2 cellular contexts compared by ENCODE assay signal in the genomic region with DNA sequence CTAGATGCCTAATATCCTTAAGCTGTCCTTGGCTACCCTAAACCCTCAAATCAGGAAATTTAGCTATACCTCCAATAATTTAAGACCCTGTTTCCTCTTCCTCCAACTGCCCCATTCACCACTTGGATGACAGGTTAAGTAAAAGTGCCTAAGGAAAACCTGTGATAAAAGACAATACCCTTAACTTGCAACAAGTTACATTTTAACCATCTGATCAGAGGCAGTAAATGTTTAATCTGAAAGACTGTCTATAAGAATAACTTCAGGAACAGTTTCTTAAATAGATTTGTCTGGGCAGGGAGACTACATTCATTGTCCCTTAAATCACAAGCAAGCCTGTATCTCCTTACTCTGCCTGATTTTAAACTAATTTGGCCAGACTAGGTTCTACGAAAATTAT.
TF ChIP-seq lines count a peak whose summit lies in the region.

No MANE protein-coding gene starts in this region.

TF ChIP-seq in HepG2, 621 proteins besides CTCF, POLR2A, EP300 and RAD21:
- no peak for TF ChIP-seq GTF2F1 (IDR thresholded peaks at IDR 0.05; ENCODE audit: low read length)
- TF ChIP-seq, protein P1, sequence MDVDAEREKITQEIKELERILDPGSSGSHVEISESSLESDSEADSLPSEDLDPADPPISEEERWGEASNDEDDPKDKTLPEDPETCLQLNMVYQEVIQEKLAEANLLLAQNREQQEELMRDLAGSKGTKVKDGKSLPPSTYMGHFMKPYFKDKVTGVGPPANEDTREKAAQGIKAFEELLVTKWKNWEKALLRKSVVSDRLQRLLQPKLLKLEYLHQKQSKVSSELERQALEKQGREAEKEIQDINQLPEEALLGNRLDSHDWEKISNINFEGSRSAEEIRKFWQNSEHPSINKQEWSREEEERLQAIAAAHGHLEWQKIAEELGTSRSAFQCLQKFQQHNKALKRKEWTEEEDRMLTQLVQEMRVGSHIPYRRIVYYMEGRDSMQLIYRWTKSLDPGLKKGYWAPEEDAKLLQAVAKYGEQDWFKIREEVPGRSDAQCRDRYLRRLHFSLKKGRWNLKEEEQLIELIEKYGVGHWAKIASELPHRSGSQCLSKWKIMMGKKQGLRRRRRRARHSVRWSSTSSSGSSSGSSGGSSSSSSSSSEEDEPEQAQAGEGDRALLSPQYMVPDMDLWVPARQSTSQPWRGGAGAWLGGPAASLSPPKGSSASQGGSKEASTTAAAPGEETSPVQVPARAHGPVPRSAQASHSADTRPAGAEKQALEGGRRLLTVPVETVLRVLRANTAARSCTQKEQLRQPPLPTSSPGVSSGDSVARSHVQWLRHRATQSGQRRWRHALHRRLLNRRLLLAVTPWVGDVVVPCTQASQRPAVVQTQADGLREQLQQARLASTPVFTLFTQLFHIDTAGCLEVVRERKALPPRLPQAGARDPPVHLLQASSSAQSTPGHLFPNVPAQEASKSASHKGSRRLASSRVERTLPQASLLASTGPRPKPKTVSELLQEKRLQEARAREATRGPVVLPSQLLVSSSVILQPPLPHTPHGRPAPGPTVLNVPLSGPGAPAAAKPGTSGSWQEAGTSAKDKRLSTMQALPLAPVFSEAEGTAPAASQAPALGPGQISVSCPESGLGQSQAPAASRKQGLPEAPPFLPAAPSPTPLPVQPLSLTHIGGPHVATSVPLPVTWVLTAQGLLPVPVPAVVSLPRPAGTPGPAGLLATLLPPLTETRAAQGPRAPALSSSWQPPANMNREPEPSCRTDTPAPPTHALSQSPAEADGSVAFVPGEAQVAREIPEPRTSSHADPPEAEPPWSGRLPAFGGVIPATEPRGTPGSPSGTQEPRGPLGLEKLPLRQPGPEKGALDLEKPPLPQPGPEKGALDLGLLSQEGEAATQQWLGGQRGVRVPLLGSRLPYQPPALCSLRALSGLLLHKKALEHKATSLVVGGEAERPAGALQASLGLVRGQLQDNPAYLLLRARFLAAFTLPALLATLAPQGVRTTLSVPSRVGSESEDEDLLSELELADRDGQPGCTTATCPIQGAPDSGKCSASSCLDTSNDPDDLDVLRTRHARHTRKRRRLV (CRISPR knock-in tag; IDR thresholded peaks at IDR 0.05), result no peak
- no peak for TF ChIP-seq SOX6 (IDR thresholded peaks at IDR 0.05)
- TF ChIP-seq SOX6 (CRISPR knock-in tag; IDR thresholded peaks at IDR 0.05), result 0 out of 2 replicates have a peak, but pooled peaks have one; percentile 12
- TF ChIP-seq, protein P2, sequence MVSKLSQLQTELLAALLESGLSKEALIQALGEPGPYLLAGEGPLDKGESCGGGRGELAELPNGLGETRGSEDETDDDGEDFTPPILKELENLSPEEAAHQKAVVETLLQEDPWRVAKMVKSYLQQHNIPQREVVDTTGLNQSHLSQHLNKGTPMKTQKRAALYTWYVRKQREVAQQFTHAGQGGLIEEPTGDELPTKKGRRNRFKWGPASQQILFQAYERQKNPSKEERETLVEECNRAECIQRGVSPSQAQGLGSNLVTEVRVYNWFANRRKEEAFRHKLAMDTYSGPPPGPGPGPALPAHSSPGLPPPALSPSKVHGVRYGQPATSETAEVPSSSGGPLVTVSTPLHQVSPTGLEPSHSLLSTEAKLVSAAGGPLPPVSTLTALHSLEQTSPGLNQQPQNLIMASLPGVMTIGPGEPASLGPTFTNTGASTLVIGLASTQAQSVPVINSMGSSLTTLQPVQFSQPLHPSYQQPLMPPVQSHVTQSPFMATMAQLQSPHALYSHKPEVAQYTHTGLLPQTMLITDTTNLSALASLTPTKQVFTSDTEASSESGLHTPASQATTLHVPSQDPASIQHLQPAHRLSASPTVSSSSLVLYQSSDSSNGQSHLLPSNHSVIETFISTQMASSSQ (IDR thresholded peaks at IDR 0.05; ENCODE audit: low read depth), result peak; percentile 49; the same call in 1 of the 2 replicates
- TF ChIP-seq, protein P2 (CRISPR knock-in tag; IDR thresholded peaks at IDR 0.05; ENCODE audit: borderline replicate concordance), result no peak

TF ChIP-seq in GM23338, 12 proteins besides CTCF, POLR2A, EP300 and RAD21:
- TF ChIP-seq EZH2 (IDR thresholded peaks at IDR 0.05; ENCODE audit: low read depth, unreplicated experiment) (no peak), JUNB (IDR thresholded peaks at IDR 0.05; ENCODE audit: unreplicated experiment) (no peak), NANOG (IDR thresholded peaks at IDR 0.05; ENCODE audit: borderline replicate concordance) (no peak), CREB1 (CRISPR knock-in tag; IDR thresholded peaks at IDR 0.05; ENCODE audit: low read depth) (no peak), ZNF331 (CRISPR knock-in tag; IDR thresholded peaks at IDR 0.05; ENCODE audit: low read depth) (no peak)
- TF ChIP-seq, protein P3, sequence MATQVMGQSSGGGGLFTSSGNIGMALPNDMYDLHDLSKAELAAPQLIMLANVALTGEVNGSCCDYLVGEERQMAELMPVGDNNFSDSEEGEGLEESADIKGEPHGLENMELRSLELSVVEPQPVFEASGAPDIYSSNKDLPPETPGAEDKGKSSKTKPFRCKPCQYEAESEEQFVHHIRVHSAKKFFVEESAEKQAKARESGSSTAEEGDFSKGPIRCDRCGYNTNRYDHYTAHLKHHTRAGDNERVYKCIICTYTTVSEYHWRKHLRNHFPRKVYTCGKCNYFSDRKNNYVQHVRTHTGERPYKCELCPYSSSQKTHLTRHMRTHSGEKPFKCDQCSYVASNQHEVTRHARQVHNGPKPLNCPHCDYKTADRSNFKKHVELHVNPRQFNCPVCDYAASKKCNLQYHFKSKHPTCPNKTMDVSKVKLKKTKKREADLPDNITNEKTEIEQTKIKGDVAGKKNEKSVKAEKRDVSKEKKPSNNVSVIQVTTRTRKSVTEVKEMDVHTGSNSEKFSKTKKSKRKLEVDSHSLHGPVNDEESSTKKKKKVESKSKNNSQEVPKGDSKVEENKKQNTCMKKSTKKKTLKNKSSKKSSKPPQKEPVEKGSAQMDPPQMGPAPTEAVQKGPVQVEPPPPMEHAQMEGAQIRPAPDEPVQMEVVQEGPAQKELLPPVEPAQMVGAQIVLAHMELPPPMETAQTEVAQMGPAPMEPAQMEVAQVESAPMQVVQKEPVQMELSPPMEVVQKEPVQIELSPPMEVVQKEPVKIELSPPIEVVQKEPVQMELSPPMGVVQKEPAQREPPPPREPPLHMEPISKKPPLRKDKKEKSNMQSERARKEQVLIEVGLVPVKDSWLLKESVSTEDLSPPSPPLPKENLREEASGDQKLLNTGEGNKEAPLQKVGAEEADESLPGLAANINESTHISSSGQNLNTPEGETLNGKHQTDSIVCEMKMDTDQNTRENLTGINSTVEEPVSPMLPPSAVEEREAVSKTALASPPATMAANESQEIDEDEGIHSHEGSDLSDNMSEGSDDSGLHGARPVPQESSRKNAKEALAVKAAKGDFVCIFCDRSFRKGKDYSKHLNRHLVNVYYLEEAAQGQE (IDR thresholded peaks at IDR 0.05; ENCODE audit: unreplicated experiment), result no peak
- TF ChIP-seq, protein P4, sequence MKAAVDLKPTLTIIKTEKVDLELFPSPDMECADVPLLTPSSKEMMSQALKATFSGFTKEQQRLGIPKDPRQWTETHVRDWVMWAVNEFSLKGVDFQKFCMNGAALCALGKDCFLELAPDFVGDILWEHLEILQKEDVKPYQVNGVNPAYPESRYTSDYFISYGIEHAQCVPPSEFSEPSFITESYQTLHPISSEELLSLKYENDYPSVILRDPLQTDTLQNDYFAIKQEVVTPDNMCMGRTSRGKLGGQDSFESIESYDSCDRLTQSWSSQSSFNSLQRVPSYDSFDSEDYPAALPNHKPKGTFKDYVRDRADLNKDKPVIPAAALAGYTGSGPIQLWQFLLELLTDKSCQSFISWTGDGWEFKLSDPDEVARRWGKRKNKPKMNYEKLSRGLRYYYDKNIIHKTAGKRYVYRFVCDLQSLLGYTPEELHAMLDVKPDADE (IDR thresholded peaks at IDR 0.05), result no peak
